1 cellular context compared by ENCODE assay signal in genomic region chr11:106061936-106062591, GRCh38.
TF ChIP-seq lines count a peak whose summit lies in the region.

No MANE protein-coding gene starts in this region.

TF ChIP-seq in H1, 55 proteins besides CTCF, POLR2A, EP300 and RAD21:
- TF ChIP-seq MAX (IDR thresholded peaks at IDR 0.05) (no peak), TCF12 (IDR thresholded peaks at IDR 0.05; ENCODE audit: low read depth, low read length) (no peak), TAF7 (optimal IDR thresholded peaks at IDR 0.05; ENCODE audit: borderline replicate concordance, low read depth, low read length) (no peak), CBX8 (IDR thresholded peaks at IDR 0.05; ENCODE audit: borderline replicate concordance, low read depth, low read length) (no peak), SIN3A (conservative IDR thresholded peaks at IDR 0.05 in 1 of 2, IDR thresholded peaks at IDR 0.05 in 1 of 2; ENCODE audit: low read depth in 1 of 2, low read length in 2 of 2) (no peak), JUND (IDR thresholded peaks at IDR 0.05; ENCODE audit: low read length) (no peak), SAP30 (IDR thresholded peaks at IDR 0.05; ENCODE audit: insufficient read depth, insufficient replicate concordance, low read length) (no peak), SP1 (IDR thresholded peaks at IDR 0.05; ENCODE audit: low read depth, low read length) (no peak), HDAC2 (IDR thresholded peaks at IDR 0.05; ENCODE audit: borderline replicate concordance in 1 of 2, low read depth in 2 of 2, low read length in 2 of 2) (no peak), RBBP5 (IDR thresholded peaks at IDR 0.05; ENCODE audit: borderline replicate concordance, low read depth, low read length) (no peak), ASH2L (IDR thresholded peaks at IDR 0.05; ENCODE audit: low read length) (no peak), GTF2F1 (IDR thresholded peaks at IDR 0.05; ENCODE audit: borderline replicate concordance, low read depth, low read length) (no peak), BACH1 (IDR thresholded peaks at IDR 0.05; ENCODE audit: low read length) (no peak), USF2 (IDR thresholded peaks at IDR 0.05; ENCODE audit: low read length) (no peak), HDAC6 (IDR thresholded peaks at IDR 0.05; ENCODE audit: low read depth, low read length) (no peak), ATF2 (IDR thresholded peaks at IDR 0.05; ENCODE audit: low read length) (no peak), KDM1A (IDR thresholded peaks at IDR 0.05; ENCODE audit: borderline replicate concordance, low read length) (no peak), BRCA1 (IDR thresholded peaks at IDR 0.05; ENCODE audit: low read depth, low read length) (no peak), CHD7 (IDR thresholded peaks at IDR 0.05; ENCODE audit: insufficient replicate concordance, low read length) (no peak), SUZ12 (IDR thresholded peaks at IDR 0.05; ENCODE audit: low read length) (no peak)
